1 cellular context compared by ENCODE assay signal in the genomic region with DNA sequence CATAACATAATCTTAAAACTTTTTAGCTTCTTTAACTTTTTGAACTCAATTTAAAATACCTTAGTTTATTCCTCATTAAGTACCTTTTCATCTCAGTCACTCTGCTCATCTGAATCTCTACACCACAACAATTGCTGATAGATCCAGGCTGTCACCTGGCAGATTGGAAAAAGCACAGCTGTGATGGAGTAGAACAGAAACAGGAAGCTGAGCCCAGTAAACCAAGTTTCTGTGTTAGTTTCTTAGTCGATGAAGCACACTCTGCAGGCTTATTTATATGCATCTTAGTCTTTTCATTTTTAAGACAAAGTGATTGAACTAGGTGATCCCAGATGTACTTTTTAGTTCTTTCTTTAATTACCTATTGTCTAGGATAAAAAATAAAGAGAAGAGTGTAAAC.
TF ChIP-seq lines count a peak whose summit lies in the region.

No MANE protein-coding gene starts in this region.

TF ChIP-seq in GM12878, 131 proteins besides CTCF, POLR2A, EP300 and RAD21 (continued from another document and continues in another):
- TF ChIP-seq, protein P1, sequence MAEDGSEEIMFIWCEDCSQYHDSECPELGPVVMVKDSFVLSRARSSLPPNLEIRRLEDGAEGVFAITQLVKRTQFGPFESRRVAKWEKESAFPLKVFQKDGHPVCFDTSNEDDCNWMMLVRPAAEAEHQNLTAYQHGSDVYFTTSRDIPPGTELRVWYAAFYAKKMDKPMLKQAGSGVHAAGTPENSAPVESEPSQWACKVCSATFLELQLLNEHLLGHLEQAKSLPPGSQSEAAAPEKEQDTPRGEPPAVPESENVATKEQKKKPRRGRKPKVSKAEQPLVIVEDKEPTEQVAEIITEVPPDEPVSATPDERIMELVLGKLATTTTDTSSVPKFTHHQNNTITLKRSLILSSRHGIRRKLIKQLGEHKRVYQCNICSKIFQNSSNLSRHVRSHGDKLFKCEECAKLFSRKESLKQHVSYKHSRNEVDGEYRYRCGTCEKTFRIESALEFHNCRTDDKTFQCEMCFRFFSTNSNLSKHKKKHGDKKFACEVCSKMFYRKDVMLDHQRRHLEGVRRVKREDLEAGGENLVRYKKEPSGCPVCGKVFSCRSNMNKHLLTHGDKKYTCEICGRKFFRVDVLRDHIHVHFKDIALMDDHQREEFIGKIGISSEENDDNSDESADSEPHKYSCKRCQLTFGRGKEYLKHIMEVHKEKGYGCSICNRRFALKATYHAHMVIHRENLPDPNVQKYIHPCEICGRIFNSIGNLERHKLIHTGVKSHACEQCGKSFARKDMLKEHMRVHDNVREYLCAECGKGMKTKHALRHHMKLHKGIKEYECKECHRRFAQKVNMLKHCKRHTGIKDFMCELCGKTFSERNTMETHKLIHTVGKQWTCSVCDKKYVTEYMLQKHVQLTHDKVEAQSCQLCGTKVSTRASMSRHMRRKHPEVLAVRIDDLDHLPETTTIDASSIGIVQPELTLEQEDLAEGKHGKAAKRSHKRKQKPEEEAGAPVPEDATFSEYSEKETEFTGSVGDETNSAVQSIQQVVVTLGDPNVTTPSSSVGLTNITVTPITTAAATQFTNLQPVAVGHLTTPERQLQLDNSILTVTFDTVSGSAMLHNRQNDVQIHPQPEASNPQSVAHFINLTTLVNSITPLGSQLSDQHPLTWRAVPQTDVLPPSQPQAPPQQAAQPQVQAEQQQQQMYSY (CRISPR knock-in tag; IDR thresholded peaks at IDR 0.05) = no peak
- TF ChIP-seq RELA (IDR thresholded peaks at IDR 0.05; ENCODE audit: borderline replicate concordance, partially characterized antibody) (no peak), IKZF2 (IDR thresholded peaks at IDR 0.05) (peak in 1 of 2 experiments; percentile 20; a peak in 2 of 4 replicates), NFXL1 (IDR thresholded peaks at IDR 0.05; ENCODE audit: borderline replicate concordance) (no peak), ZNF217 (IDR thresholded peaks at IDR 0.05) (no peak), FOXM1 (IDR thresholded peaks at IDR 0.05; ENCODE audit: low read depth, low read length) (no peak), BRCA1 (IDR thresholded peaks at IDR 0.05; ENCODE audit: low read depth, low read length) (no peak), ZNF274 (IDR thresholded peaks at IDR 0.05; ENCODE audit: insufficient read depth, insufficient read length) (no peak), RB1 (IDR thresholded peaks at IDR 0.05; ENCODE audit: borderline replicate concordance) (no peak), NR2C2 (IDR thresholded peaks at IDR 0.05; ENCODE audit: borderline replicate concordance, control insufficient read depth, insufficient read length, low read depth) (no peak), IKZF1 (conservative IDR thresholded peaks at IDR 0.05) (peak; percentile 23; the same call in 1 of the 2 replicates), LARP7 (IDR thresholded peaks at IDR 0.05) (no peak), TARDBP (IDR thresholded peaks at IDR 0.05; ENCODE audit: borderline replicate concordance) (no peak), JUNB (IDR thresholded peaks at IDR 0.05) (no peak), SIX5 (IDR thresholded peaks at IDR 0.05; ENCODE audit: low read depth, low read length, severe bottlenecking) (no peak)
- TF ChIP-seq, protein P2, sequence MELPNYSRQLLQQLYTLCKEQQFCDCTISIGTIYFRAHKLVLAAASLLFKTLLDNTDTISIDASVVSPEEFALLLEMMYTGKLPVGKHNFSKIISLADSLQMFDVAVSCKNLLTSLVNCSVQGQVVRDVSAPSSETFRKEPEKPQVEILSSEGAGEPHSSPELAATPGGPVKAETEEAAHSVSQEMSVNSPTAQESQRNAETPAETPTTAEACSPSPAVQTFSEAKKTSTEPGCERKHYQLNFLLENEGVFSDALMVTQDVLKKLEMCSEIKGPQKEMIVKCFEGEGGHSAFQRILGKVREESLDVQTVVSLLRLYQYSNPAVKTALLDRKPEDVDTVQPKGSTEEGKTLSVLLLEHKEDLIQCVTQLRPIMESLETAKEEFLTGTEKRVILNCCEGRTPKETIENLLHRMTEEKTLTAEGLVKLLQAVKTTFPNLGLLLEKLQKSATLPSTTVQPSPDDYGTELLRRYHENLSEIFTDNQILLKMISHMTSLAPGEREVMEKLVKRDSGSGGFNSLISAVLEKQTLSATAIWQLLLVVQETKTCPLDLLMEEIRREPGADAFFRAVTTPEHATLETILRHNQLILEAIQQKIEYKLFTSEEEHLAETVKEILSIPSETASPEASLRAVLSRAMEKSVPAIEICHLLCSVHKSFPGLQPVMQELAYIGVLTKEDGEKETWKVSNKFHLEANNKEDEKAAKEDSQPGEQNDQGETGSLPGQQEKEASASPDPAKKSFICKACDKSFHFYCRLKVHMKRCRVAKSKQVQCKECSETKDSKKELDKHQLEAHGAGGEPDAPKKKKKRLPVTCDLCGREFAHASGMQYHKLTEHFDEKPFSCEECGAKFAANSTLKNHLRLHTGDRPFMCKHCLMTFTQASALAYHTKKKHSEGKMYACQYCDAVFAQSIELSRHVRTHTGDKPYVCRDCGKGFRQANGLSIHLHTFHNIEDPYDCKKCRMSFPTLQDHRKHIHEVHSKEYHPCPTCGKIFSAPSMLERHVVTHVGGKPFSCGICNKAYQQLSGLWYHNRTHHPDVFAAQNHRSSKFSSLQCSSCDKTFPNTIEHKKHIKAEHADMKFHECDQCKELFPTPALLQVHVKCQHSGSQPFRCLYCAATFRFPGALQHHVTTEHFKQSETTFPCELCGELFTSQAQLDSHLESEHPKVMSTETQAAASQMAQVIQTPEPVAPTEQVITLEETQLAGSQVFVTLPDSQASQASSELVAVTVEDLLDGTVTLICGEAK (IDR thresholded peaks at IDR 0.05; ENCODE audit: borderline replicate concordance) = no peak
- TF ChIP-seq, protein P3, sequence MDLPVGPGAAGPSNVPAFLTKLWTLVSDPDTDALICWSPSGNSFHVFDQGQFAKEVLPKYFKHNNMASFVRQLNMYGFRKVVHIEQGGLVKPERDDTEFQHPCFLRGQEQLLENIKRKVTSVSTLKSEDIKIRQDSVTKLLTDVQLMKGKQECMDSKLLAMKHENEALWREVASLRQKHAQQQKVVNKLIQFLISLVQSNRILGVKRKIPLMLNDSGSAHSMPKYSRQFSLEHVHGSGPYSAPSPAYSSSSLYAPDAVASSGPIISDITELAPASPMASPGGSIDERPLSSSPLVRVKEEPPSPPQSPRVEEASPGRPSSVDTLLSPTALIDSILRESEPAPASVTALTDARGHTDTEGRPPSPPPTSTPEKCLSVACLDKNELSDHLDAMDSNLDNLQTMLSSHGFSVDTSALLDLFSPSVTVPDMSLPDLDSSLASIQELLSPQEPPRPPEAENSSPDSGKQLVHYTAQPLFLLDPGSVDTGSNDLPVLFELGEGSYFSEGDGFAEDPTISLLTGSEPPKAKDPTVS (IDR thresholded peaks at IDR 0.05; ENCODE audit: low read depth, low read length) = no peak
- TF ChIP-seq, protein P4, sequence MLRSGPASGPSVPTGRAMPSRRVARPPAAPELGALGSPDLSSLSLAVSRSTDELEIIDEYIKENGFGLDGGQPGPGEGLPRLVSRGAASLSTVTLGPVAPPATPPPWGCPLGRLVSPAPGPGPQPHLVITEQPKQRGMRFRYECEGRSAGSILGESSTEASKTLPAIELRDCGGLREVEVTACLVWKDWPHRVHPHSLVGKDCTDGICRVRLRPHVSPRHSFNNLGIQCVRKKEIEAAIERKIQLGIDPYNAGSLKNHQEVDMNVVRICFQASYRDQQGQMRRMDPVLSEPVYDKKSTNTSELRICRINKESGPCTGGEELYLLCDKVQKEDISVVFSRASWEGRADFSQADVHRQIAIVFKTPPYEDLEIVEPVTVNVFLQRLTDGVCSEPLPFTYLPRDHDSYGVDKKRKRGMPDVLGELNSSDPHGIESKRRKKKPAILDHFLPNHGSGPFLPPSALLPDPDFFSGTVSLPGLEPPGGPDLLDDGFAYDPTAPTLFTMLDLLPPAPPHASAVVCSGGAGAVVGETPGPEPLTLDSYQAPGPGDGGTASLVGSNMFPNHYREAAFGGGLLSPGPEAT (IDR thresholded peaks at IDR 0.05; ENCODE audit: low read depth) = 0 out of 2 replicates have a peak, but pooled peaks have one; percentile 16
- TF ChIP-seq, protein P5, sequence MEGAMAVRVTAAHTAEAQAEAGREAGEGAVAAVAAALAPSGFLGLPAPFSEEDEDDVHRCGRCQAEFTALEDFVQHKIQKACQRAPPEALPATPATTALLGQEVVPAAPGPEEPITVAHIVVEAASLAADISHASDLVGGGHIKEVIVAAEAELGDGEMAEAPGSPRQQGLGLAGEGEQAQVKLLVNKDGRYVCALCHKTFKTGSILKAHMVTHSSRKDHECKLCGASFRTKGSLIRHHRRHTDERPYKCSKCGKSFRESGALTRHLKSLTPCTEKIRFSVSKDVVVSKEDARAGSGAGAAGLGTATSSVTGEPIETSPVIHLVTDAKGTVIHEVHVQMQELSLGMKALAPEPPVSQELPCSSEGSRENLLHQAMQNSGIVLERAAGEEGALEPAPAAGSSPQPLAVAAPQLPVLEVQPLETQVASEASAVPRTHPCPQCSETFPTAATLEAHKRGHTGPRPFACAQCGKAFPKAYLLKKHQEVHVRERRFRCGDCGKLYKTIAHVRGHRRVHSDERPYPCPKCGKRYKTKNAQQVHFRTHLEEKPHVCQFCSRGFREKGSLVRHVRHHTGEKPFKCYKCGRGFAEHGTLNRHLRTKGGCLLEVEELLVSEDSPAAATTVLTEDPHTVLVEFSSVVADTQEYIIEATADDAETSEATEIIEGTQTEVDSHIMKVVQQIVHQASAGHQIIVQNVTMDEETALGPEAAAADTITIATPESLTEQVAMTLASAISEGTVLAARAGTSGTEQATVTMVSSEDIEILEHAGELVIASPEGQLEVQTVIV (IDR thresholded peaks at IDR 0.05; ENCODE audit: borderline replicate concordance, partially characterized antibody) = no peak
- TF ChIP-seq, protein P6, sequence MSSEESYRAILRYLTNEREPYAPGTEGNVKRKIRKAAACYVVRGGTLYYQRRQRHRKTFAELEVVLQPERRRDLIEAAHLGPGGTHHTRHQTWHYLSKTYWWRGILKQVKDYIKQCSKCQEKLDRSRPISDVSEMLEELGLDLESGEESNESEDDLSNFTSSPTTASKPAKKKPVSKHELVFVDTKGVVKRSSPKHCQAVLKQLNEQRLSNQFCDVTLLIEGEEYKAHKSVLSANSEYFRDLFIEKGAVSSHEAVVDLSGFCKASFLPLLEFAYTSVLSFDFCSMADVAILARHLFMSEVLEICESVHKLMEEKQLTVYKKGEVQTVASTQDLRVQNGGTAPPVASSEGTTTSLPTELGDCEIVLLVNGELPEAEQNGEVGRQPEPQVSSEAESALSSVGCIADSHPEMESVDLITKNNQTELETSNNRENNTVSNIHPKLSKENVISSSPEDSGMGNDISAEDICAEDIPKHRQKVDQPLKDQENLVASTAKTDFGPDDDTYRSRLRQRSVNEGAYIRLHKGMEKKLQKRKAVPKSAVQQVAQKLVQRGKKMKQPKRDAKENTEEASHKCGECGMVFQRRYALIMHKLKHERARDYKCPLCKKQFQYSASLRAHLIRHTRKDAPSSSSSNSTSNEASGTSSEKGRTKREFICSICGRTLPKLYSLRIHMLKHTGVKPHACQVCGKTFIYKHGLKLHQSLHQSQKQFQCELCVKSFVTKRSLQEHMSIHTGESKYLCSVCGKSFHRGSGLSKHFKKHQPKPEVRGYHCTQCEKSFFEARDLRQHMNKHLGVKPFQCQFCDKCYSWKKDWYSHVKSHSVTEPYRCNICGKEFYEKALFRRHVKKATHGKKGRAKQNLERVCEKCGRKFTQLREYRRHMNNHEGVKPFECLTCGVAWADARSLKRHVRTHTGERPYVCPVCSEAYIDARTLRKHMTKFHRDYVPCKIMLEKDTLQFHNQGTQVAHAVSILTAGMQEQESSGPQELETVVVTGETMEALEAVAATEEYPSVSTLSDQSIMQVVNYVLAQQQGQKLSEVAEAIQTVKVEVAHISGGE (CRISPR knock-in tag; IDR thresholded peaks at IDR 0.05) = no peak
- TF ChIP-seq, protein P7, sequence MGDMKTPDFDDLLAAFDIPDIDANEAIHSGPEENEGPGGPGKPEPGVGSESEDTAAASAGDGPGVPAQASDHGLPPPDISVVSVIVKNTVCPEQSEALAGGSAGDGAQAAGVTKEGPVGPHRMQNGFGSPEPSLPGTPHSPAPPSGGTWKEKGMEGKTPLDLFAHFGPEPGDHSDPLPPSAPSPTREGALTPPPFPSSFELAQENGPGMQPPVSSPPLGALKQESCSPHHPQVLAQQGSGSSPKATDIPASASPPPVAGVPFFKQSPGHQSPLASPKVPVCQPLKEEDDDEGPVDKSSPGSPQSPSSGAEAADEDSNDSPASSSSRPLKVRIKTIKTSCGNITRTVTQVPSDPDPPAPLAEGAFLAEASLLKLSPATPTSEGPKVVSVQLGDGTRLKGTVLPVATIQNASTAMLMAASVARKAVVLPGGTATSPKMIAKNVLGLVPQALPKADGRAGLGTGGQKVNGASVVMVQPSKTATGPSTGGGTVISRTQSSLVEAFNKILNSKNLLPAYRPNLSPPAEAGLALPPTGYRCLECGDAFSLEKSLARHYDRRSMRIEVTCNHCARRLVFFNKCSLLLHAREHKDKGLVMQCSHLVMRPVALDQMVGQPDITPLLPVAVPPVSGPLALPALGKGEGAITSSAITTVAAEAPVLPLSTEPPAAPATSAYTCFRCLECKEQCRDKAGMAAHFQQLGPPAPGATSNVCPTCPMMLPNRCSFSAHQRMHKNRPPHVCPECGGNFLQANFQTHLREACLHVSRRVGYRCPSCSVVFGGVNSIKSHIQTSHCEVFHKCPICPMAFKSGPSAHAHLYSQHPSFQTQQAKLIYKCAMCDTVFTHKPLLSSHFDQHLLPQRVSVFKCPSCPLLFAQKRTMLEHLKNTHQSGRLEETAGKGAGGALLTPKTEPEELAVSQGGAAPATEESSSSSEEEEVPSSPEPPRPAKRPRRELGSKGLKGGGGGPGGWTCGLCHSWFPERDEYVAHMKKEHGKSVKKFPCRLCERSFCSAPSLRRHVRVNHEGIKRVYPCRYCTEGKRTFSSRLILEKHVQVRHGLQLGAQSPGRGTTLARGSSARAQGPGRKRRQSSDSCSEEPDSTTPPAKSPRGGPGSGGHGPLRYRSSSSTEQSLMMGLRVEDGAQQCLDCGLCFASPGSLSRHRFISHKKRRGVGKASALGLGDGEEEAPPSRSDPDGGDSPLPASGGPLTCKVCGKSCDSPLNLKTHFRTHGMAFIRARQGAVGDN (IDR thresholded peaks at IDR 0.05) = no peak
- TF ChIP-seq, protein P8, sequence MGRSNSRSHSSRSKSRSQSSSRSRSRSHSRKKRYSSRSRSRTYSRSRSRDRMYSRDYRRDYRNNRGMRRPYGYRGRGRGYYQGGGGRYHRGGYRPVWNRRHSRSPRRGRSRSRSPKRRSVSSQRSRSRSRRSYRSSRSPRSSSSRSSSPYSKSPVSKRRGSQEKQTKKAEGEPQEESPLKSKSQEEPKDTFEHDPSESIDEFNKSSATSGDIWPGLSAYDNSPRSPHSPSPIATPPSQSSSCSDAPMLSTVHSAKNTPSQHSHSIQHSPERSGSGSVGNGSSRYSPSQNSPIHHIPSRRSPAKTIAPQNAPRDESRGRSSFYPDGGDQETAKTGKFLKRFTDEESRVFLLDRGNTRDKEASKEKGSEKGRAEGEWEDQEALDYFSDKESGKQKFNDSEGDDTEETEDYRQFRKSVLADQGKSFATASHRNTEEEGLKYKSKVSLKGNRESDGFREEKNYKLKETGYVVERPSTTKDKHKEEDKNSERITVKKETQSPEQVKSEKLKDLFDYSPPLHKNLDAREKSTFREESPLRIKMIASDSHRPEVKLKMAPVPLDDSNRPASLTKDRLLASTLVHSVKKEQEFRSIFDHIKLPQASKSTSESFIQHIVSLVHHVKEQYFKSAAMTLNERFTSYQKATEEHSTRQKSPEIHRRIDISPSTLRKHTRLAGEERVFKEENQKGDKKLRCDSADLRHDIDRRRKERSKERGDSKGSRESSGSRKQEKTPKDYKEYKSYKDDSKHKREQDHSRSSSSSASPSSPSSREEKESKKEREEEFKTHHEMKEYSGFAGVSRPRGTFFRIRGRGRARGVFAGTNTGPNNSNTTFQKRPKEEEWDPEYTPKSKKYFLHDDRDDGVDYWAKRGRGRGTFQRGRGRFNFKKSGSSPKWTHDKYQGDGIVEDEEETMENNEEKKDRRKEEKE (IDR thresholded peaks at IDR 0.05) = no peak
- TF ChIP-seq, protein P9, sequence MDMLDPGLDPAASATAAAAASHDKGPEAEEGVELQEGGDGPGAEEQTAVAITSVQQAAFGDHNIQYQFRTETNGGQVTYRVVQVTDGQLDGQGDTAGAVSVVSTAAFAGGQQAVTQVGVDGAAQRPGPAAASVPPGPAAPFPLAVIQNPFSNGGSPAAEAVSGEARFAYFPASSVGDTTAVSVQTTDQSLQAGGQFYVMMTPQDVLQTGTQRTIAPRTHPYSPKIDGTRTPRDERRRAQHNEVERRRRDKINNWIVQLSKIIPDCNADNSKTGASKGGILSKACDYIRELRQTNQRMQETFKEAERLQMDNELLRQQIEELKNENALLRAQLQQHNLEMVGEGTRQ (IDR thresholded peaks at IDR 0.05; ENCODE audit: borderline replicate concordance, low read depth, low read length) = no peak
